ENCODE assay signal across 23 cellular contexts in the genomic region with DNA sequence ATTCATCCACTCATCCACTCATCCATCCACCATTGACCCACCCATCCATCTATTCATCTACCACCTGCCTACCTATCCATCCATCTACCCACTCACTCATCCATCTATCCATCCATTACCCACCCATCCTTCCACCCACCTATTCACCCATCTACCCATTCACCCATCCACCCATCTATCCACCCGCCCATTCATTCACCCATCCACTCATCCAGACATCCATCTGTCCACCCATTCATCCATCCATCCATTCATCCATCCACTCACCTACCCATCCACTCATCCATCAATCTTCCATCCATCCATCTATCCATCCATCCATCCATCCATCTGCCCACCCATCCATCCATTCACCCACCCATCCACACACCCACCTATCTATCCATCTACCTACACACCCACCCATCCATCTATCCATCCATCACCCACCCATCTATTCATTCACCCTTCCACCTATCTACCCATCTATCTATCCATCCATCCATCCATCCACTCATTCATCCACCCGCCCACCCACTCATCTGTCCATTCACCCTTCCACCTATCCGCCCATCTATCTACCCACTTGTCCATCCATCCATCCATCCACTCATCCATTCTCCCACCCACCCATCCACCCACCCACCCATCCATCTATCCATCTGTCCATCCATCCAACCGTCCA. TPM values are rescaled to one million over a fixed set of nuclear protein-coding genes. Genes with fewer than 3 reads are reported as not detected.
DNase-seq lines count a peak whose midpoint lies in the region; ATAC-seq, FAIRE-seq and TF ChIP-seq lines count a peak whose summit lies in the region.
"Had no signal": no experiment of that assay in that cellular context is flagged by ENCODE, and none has a peak within 500 bp of the region (broad histone marks: within the 10 kb centered on the region; RNA-seq: fewer than 3 reads in every experiment).

No MANE protein-coding gene starts in this region.

- no peaks in the 10 kb centered on the region for H3K9me1 ChIP-seq in K562 (ENCODE audit: control insufficient read depth, insufficient read depth, low read length)

- H3K4me3 ChIP-seq in HEK293 (ENCODE audit: low read depth, low read length) (no peak overlapping the region), K562 (no peak overlapping the region), transverse colon (no peak overlapping the region)
- H3K4me3 ChIP-seq: BLaER1 had no signal

- no peak overlapping the region for H3K27ac ChIP-seq in HEK293 (ENCODE audit: extremely low read depth, low read depth, low read length)
- no peak overlapping the region for H3K27ac ChIP-seq in K562 (ENCODE audit: extremely low read depth, low read depth, low read length)
- no peak overlapping the region for H3K27ac ChIP-seq in transverse colon
- H3K27ac ChIP-seq: 22Rv1, BLaER1, C4-2B had no signal

- DNase-seq in T-helper 1 cell (no peak), K562 (ENCODE audit: extremely low read depth in 1 of 4, low spot score in 3 of 4) (no peak), glutamatergic neuron (no peak), transverse colon (no peak), cerebellar nuclear complex (lab: John Stamatoyannopoulos, UW) (no peak), COLO829 (ENCODE audit: low spot score) (no peak)
- DNase-seq: CD4-positive, CD25-positive, alpha-beta regulatory T cell; CD8-positive, alpha-beta T cell; DMS53; DMS79 treated with DMSO at 0.1 percent for 48 hours; GF-D8; H9; HFFc6 had no signal

- TF ChIP-seq EP300 in K562 (IDR thresholded peaks at IDR 0.05; ENCODE audit: low read length): no peak
- no peak for TF ChIP-seq EP300 in transverse colon (IDR thresholded peaks at IDR 0.05; ENCODE audit: low read depth)

- H3K36me3 ChIP-seq in HEK293 (ENCODE audit: control insufficient read depth in 2 of 2, insufficient read depth in 1 of 2, low read length in 2 of 2) (peaks cover 18 to 82% of the 10 kb centered on the region in 2 experiments), K562 (ENCODE audit: control insufficient read depth, insufficient read depth, low read length) (peaks cover 50% of the 10 kb centered on the region; the same call in 2 of the 3 replicates), transverse colon (no peaks in the 10 kb centered on the region)

- H2AFZ ChIP-seq in K562 (ENCODE audit: low read depth, low read length): no peak overlapping the region

- no peaks in the 10 kb centered on the region for H3K27me3 Mint-ChIP-seq in T-helper 1 cell treated with Interleukin-12 subunit alpha and Interleukin-12 subunit beta and Interleukin-4 antibody, amounts not matched to agents 30 μg/mL and 1 μg/mL, for 36 hours (ENCODE audit: low read depth)
- H3K27me3 Mint-ChIP-seq in glutamatergic neuron (ENCODE audit: unreplicated experiment): peaks cover 6% of the 10 kb centered on the region
- H3K27me3 Mint-ChIP-seq: B cell; CD4-positive, CD25-positive, alpha-beta regulatory T cell had no signal

- H3K79me2 ChIP-seq in K562 (ENCODE audit: control insufficient read depth, insufficient read depth, low read length): no peaks in the 10 kb centered on the region

- intact Hi-C loops in K562 (cut with micrococcal nuclease): no loop called here
- intact Hi-C loops in transverse colon (cut with DNase I; ENCODE audit: low total_unique reads): no loop called here

- H3K36me3 Mint-ChIP-seq in T-helper 1 cell treated with Interleukin-12 subunit alpha and Interleukin-12 subunit beta and Interleukin-4 antibody, amounts not matched to agents 30 μg/mL and 1 μg/mL, for 36 hours (ENCODE audit: low read depth): peaks cover 63% of the 10 kb centered on the region
- peaks cover 26% of the 10 kb centered on the region for H3K36me3 Mint-ChIP-seq in glutamatergic neuron (ENCODE audit: unreplicated experiment)

- in situ Hi-C loops in K562 (cut with MboI) (no loop called here), transverse colon (cut with MboI; ENCODE audit: low pct_ligation_motif_present in 1 of 4, low pct_unique_long_range_greater_than_20kb in 1 of 4, low sequenced_read_pairs in 3 of 4) (no loop called here)

- CTCF ChIA-PET in HEK293 (lab: Yijun Ruan, JAX): no interaction called here
- CTCF ChIA-PET in K562 (lab: Yijun Ruan, JAX; ENCODE audit: low intra/inter-chr PET ratio): no interaction called here

- FAIRE-seq in K562 (lab: Jason Lieb, UNC): no peak
- FAIRE-seq: A204.1, GM12891, GM18507 had no signal

- POLR2A ChIA-PET in HEK293 (lab: Yijun Ruan, JAX) (interaction anchor here (1.1 kb wide), 1 partner anchor 23 kb away, joined by 4 read pairs; a partner anchor contains a TSS), K562 (lab: Yijun Ruan, JAX) (no interaction called here)

- ATAC-seq in K562: no peak
- ATAC-seq: CD8-positive, alpha-beta T cell; HCT116 had no signal

- H3K9ac ChIP-seq in K562 (ENCODE audit: insufficient read depth in 1 of 2, low read depth in 2 of 2, low read length in 2 of 2): no peak overlapping the region
- H3K9ac ChIP-seq: BLaER1 had no signal

- H3K27me3 ChIP-seq in K562 (ENCODE audit: control insufficient read depth in 2 of 2, insufficient read depth in 2 of 2, low read length in 2 of 2): no peaks in the 10 kb centered on the region
- no peaks in the 10 kb centered on the region for H3K27me3 ChIP-seq in transverse colon
- H3K27me3 ChIP-seq: BLaER1 had no signal

- peaks cover 3% of the 10 kb centered on the region for H3K9me3 Mint-ChIP-seq in T-helper 1 cell treated with Interleukin-12 subunit alpha and Interleukin-12 subunit beta and Interleukin-4 antibody, amounts not matched to agents 30 μg/mL and 1 μg/mL, for 36 hours
- H3K9me3 Mint-ChIP-seq in glutamatergic neuron (ENCODE audit: unreplicated experiment): no peaks in the 10 kb centered on the region
- H3K9me3 Mint-ChIP-seq: CD8-positive, alpha-beta T cell; H9; HFFc6 had no signal

- no peak for TF ChIP-seq CTCF in HEK293 (tag by site-specific recombination; IDR thresholded peaks at IDR 0.05)
- TF ChIP-seq CTCF in K562 (IDR thresholded peaks at IDR 0.05 in 2 of 3, conservative IDR thresholded peaks at IDR 0.05 in 1 of 3; ENCODE audit: insufficient read depth in 2 of 3, low read depth in 1 of 3, low read length in 3 of 3): no peak
- TF ChIP-seq CTCF in glutamatergic neuron (IDR thresholded peaks at IDR 0.05; ENCODE audit: partially characterized antibody, unreplicated experiment): no peak
- TF ChIP-seq CTCF in transverse colon (IDR thresholded peaks at IDR 0.05): no peak

- H3K9me3 ChIP-seq in HEK293 (ENCODE audit: control insufficient read depth, insufficient read depth, low read depth, low read length) (no peaks in the 10 kb centered on the region), K562 (replicated peaks; ENCODE audit: control insufficient read depth, insufficient read depth, low read depth, low read length) (no peaks in the 10 kb centered on the region), transverse colon (no peaks in the 10 kb centered on the region)
- H3K9me3 ChIP-seq: BLaER1 had no signal

- WGBS in K562 (ENCODE audit: insufficient coverage, low coverage, missing lambda C conversion rate): no CpG with 5 or more reads among the region's 4 CpGs
- WGBS in transverse colon (ENCODE audit: low coverage in 1 of 2), 2 donors: 86 to 88% methylated on average over 3 to 4 of the region's 4 CpGs

- H3K4me1 ChIP-seq in HEK293 (ENCODE audit: control insufficient read depth, insufficient read depth, low read length): no peaks in the 10 kb centered on the region
- peaks cover 0 to 9% of the 10 kb centered on the region in 2 experiments; a peak in 3 of 5 replicates for H3K4me1 ChIP-seq in K562 (replicated peaks in 1 of 2; ENCODE audit: control insufficient read depth in 2 of 2, insufficient read depth in 2 of 2, low read length in 2 of 2)
- peaks cover 0 to 5% (median 0%) of the 10 kb centered on the region in 4 donors for H3K4me1 ChIP-seq in transverse colon

- no TSS peak for BruUV-seq in K562 (replicated peaks; lab: Mats Ljungman, UMichigan)

- TF ChIP-seq POLR2A in K562 (conservative IDR thresholded peaks at IDR 0.05) (0 out of 2 replicates have a peak, but pooled peaks have one; percentile 32), transverse colon (IDR thresholded peaks at IDR 0.05) (no peak)

- H4K20me1 ChIP-seq in K562 (replicated peaks; ENCODE audit: control insufficient read depth, insufficient read depth, low read length): peaks cover 9% of the 10 kb centered on the region; the same call in 1 of the 2 replicates

- no peak for TF ChIP-seq RAD21 in K562 (CRISPR knock-in tag; conservative IDR thresholded peaks at IDR 0.05 in 1 of 2, IDR thresholded peaks at IDR 0.05 in 1 of 2)

- peak overlapping the region; percentile 27 for H3K27ac Mint-ChIP-seq in T-helper 1 cell treated with Interleukin-12 subunit alpha and Interleukin-12 subunit beta and Interleukin-4 antibody, amounts not matched to agents 30 μg/mL and 1 μg/mL, for 36 hours
- peak overlapping the region; percentile 14 for H3K27ac Mint-ChIP-seq in glutamatergic neuron (ENCODE audit: unreplicated experiment)
- H3K27ac Mint-ChIP-seq: B cell; CD8-positive, alpha-beta T cell; H9; HFFc6 had no signal

- no peak overlapping the region for H3K4me3 Mint-ChIP-seq in T-helper 1 cell treated with Interleukin-12 subunit alpha and Interleukin-12 subunit beta and Interleukin-4 antibody, amounts not matched to agents 30 μg/mL and 1 μg/mL, for 36 hours
- H3K4me3 Mint-ChIP-seq in glutamatergic neuron (ENCODE audit: unreplicated experiment): no peak overlapping the region
- H3K4me3 Mint-ChIP-seq: B cell; CD4-positive, CD25-positive, alpha-beta regulatory T cell; CD8-positive, alpha-beta T cell; H9; HFFc6 had no signal

- H3K4me1 Mint-ChIP-seq in T-helper 1 cell treated with Interleukin-12 subunit alpha and Interleukin-12 subunit beta and Interleukin-4 antibody, amounts not matched to agents 30 μg/mL and 1 μg/mL, for 36 hours (ENCODE audit: low read depth): peaks cover 3% of the 10 kb centered on the region
- H3K4me1 Mint-ChIP-seq in glutamatergic neuron (ENCODE audit: low read depth, unreplicated experiment): peaks cover 11% of the 10 kb centered on the region
- H3K4me1 Mint-ChIP-seq: B cell had no signal

- no peak overlapping the region for H3K4me2 ChIP-seq in K562 (ENCODE audit: insufficient read depth, low read length)
- H3K4me2 ChIP-seq: BLaER1 had no signal

RNA-seq across cellular contexts. Expression of a gene that starts 23.2 kb away (rescaled TPM):
- total RNA-seq in K562 (2011; cell fraction: chromatin; rRNA removed; ENCODE audit: low replicate concordance): 24.3 and 29.1 TPM in 2 replicates
- total RNA-seq in K562 (2011; cell fraction: nucleolus; rRNA removed): 15.0 and 19.3 TPM in 2 replicates
- 18.6 and 23.3 TPM in 2 replicates for total RNA-seq in K562 (2011; cell fraction: nucleoplasm; rRNA removed)
- total RNA-seq in K562 (2014; rRNA removed): 57.3 and 57.7 TPM in 2 replicates
- total RNA-seq in K562 (2014; rRNA removed; fragmentation: Illumina TruSeq; extraction: Trizol): 75.7 and 90.1 TPM in 2 replicates
- total RNA-seq in K562 (2015; rRNA removed; fragmentation: Illumina TruSeq; extraction: Trizol): 24.9 and 29.7 TPM in 2 replicates
- total RNA-seq in K562 (2021): 87.4 and 98.3 TPM in 2 replicates
- 64.9 and 81.1 TPM in 2 replicates for polyA plus RNA-seq in K562 (2011; rRNA removed)
- 22.3 and 88.3 TPM in 2 replicates for polyA plus RNA-seq in K562 (2011; cell fraction: cytosol; rRNA removed)
- 9.4 and 33.9 TPM in 2 replicates for polyA plus RNA-seq in K562 (2011; cell fraction: nucleus; rRNA removed)
- 40.6 and 245 TPM in 2 replicates for polyA plus RNA-seq in K562 (2012)
- 112 and 123 TPM in 2 replicates for polyA plus RNA-seq in K562 (2014; fragmentation: Illumina TruSeq; extraction: Trizol)
- polyA plus RNA-seq in K562 (2014; fragmentation: Nextera tagmentation; extraction: Ambion mirVana): 100 to 1,000 TPM; 146 to 151 TPM
- 104 and 105 TPM in 2 replicates for polyA plus RNA-seq in K562 (2014; rRNA removed)
- 47.5 and 74.3 TPM in 2 replicates for polyA minus RNA-seq in K562 (2011; rRNA and poly(A)+ RNA removed)
- 23.9 and 39.2 TPM in 2 replicates for polyA minus RNA-seq in K562 (2011; cell fraction: cytosol; rRNA and poly(A)+ RNA removed)
- 7.4 and 19.3 TPM in 2 replicates for polyA minus RNA-seq in K562 (2011; cell fraction: nucleus; rRNA and poly(A)+ RNA removed)
- 83.3 TPM for total RNA-seq in glutamatergic neuron (ENCODE audit: unreplicated experiment)
- total RNA-seq in transverse colon: 1 to 10 TPM in 3 of 4 donors, not detected in 1; 1.6 to 3.5 (median 2.3) TPM
